In the genomic region with DNA sequence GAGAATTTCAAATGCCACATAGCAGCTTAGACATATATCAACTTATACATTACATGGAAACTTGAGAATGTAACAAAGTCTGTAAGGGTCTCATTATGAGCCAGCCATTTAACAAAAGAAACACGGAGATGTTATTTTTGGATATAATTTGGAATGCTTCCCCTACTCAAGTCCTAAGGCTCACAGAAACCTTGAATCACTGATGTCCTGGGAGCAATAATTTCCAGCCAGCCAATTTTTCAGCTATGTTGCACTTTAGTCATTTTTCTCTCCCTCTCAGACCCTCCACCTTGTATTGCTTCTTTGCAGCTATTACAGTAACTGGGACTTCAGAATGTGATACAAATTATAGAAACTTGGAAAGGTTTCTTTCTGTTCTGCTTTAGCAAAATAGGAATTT, we compare ENCODE assay signal across 22 cellular contexts.
"Had no signal": no experiment of that assay in that cellular context is flagged by ENCODE, and none has a peak within 500 bp of the region (broad histone marks: within the 10 kb centered on the region; RNA-seq: fewer than 3 reads in every experiment).

No MANE protein-coding gene starts in this region.

- H3K4me1 Mint-ChIP-seq: endodermal cell, mesothelial cell of epicardium had no signal

- H3K9me3 ChIP-seq: gastroesophageal sphincter, right atrium auricular region, sigmoid colon, suprapubic skin, thyroid gland had no signal

- H3K27ac Mint-ChIP-seq: endodermal cell; mesothelial cell of epicardium; natural killer cell treated with Interleukin-12 subunit alpha and Interleukin-12 subunit beta and Interleukin-15 and Interleukin-18, amount 100 ng/mL, for 72 hours; type B pancreatic cell had no signal

- H3K4me3 Mint-ChIP-seq: endodermal cell; mesothelial cell of epicardium; natural killer cell treated with Interleukin-12 subunit alpha and Interleukin-12 subunit beta and Interleukin-15 and Interleukin-18, amount 100 ng/mL, for 72 hours; type B pancreatic cell had no signal

- H3K27me3 Mint-ChIP-seq: natural killer cell treated with Interleukin-12 subunit alpha and Interleukin-12 subunit beta and Interleukin-15 and Interleukin-18, amount 100 ng/mL, for 72 hours; type B pancreatic cell had no signal

- ATAC-seq: gastroesophageal sphincter; left lobe of liver; natural killer cell treated with Interleukin-12 subunit alpha and Interleukin-12 subunit beta and Interleukin-15 and Interleukin-18, amount 100 ng/mL, for 72 hours had no signal

- H3K27me3 ChIP-seq: gastroesophageal sphincter, right atrium auricular region, sigmoid colon, suprapubic skin, thyroid gland had no signal

- H3K4me3 ChIP-seq: coronary artery, gastroesophageal sphincter, right atrium auricular region, sigmoid colon, suprapubic skin, thyroid gland had no signal

- H3K4me1 ChIP-seq: gastroesophageal sphincter, right atrium auricular region, sigmoid colon had no signal

- H3K36me3 ChIP-seq: suprapubic skin, thyroid gland had no signal

- H3K27ac ChIP-seq: coronary artery, gastroesophageal sphincter, right atrium auricular region, sigmoid colon, suprapubic skin, thyroid gland had no signal

- H3K9me3 Mint-ChIP-seq: mesothelial cell of epicardium; natural killer cell treated with Interleukin-12 subunit alpha and Interleukin-12 subunit beta and Interleukin-15 and Interleukin-18, amount 100 ng/mL, for 72 hours had no signal

- DNase-seq: effector CD4-positive, alpha-beta T cell; endodermal cell; erythroblast; foreskin fibroblast; glutamatergic neuron; islet precursor cell; mammary epithelial cell; sigmoid colon; small intestine; stimulated activated CD4-positive, alpha-beta T cell treated with anti-CD3 and anti-CD28 coated beads, Interleukin-12 subunit alpha, Interleukin-12 subunit beta, amount 100 ng/mL, for 4 hours; stimulated activated naive CD4-positive, alpha-beta T cell treated with Interleukin-2 at 50 U/mL for 16 hours; thyroid gland had no signal

- FAIRE-seq: endothelial cell of umbilical vein, small intestine, urothelium cell line had no signal
